In the genomic region with DNA sequence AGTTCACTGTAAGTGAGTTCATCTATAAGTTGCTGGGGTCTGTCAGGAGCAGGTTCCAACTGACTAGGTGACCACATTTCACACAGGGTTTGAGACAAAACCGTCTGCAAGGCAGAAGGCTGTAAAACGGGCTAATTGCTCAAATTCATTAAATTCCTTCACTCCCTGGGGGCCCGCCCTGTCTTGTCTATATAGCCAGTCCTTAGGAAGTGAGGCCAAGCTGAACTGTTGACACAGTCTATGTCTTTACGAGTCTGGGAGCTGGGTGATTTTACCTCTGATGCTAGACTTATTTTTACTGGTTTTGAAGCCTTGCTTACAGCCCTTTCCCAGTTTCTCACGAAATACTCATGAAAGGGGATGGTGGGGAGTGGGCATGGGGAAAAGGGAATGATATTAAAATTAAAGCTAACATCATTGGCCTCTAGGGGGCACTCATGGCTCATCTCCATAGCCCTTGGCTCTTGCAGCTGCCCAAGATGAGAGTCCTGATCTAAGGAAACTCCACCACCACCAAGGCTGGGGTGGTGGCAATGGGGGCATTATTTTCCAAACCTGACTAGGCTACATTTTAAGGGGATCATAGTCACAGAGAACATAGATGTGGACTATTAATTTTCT, we compare ENCODE assay signal across 9 cellular contexts. TPM values are rescaled to one million over a fixed set of nuclear protein-coding genes. Genes with fewer than 3 reads are reported as not detected.
DNase-seq lines count a peak whose midpoint lies in the region; TF ChIP-seq lines count a peak whose summit lies in the region.
"Not testable (repeated sequence)": the region's sequence is repeated elsewhere in the genome, so short reads cannot be mapped to it uniquely, and the experiment has no call there.
"Had no signal": no experiment of that assay in that cellular context is flagged by ENCODE, and none has a peak within 500 bp of the region (broad histone marks: within the 10 kb centered on the region; RNA-seq: fewer than 3 reads in every experiment).

No MANE protein-coding gene starts in this region.

- not testable (repeated sequence) for H3K9me3 ChIP-seq in OCI-LY3 (ENCODE audit: insufficient read depth, low read length); parathyroid adenoma (ENCODE audit: control insufficient read depth, low read length)

- H3K4me1 Mint-ChIP-seq in activated CD4-positive, alpha-beta T cell treated with anti-CD3 and anti-CD28 coated beads, Interleukin-2, amount 10 ng/mL, durations not matched to agents 7 days and 5 days = not testable (repeated sequence)

- not testable (repeated sequence) for H3K36me3 Mint-ChIP-seq in activated CD4-positive, alpha-beta T cell treated with anti-CD3 and anti-CD28 coated beads, Interleukin-2, amount 10 ng/mL, durations not matched to agents 7 days and 5 days (ENCODE audit: low read depth)

- not testable (repeated sequence) for H3K4me3 ChIP-seq in AG09309 (ENCODE audit: control insufficient read depth, low read depth, low read length); GM12865 (ENCODE audit: low read depth, low read length); OCI-LY3 (ENCODE audit: low read length); parathyroid adenoma (ENCODE audit: low read depth, low read length)

- H3K4me2 ChIP-seq in OCI-LY3 (ENCODE audit: low read length) = 0 out of 2 replicates have a peak overlapping the region, but pooled peaks have one; percentile 16
- not testable (repeated sequence) for H3K4me2 ChIP-seq in parathyroid adenoma (ENCODE audit: low read length)

- POLR2A ChIA-PET in activated CD4-positive, alpha-beta T cell treated with anti-CD3 and anti-CD28 coated beads, Interleukin-2, amount 10 ng/mL, durations not matched to agents 7 days and 5 days (lab: Charles Lee) = not testable (repeated sequence)

- H3K4me1 ChIP-seq in OCI-LY3 (ENCODE audit: low read length) = peaks cover 11% of the 10 kb centered on the region
- not testable (repeated sequence) for H3K4me1 ChIP-seq in parathyroid adenoma

- not testable (repeated sequence) for H3K9ac ChIP-seq in OCI-LY3 (ENCODE audit: low read length); parathyroid adenoma

- not testable (repeated sequence) for H2AFZ ChIP-seq in OCI-LY3 (ENCODE audit: low read depth, low read length); parathyroid adenoma

- CTCF ChIA-PET in activated CD4-positive, alpha-beta T cell treated with anti-CD3 and anti-CD28 coated beads, Interleukin-2, amount 10 ng/mL, durations not matched to agents 7 days and 5 days (lab: Charles Lee) = interaction anchor here (0.6 to 1.6 kb wide), 5 partner anchors 9 to 217 kb away, joined by 3 read pairs; a partner anchor contains a TSS

- H3K27ac Mint-ChIP-seq in activated CD4-positive, alpha-beta T cell treated with anti-CD3 and anti-CD28 coated beads, Interleukin-2, amount 10 ng/mL, durations not matched to agents 7 days and 5 days = not testable (repeated sequence)

- H3K36me3 ChIP-seq in OCI-LY3 (replicated peaks; ENCODE audit: low read depth, low read length); parathyroid adenoma (ENCODE audit: control insufficient read depth, insufficient read depth, low read length): not testable (repeated sequence)

- H3K4me3 Mint-ChIP-seq in activated CD4-positive, alpha-beta T cell treated with anti-CD3 and anti-CD28 coated beads, Interleukin-2, amount 10 ng/mL, durations not matched to agents 7 days and 5 days = not testable (repeated sequence)

- DNase-seq in AG09309 (ENCODE audit: low read depth) = not testable (repeated sequence)
- peak; percentile 33 for DNase-seq in GM12865 (ENCODE audit: low read depth)
- peak; percentile 26 for DNase-seq in M059J (ENCODE audit: low read depth)
- peak; percentile 43 for DNase-seq in activated CD4-positive, alpha-beta T cell treated with anti-CD3 and anti-CD28 coated beads, Interleukin-2, amount 10 ng/mL, durations not matched to agents 7 days and 5 days
- DNase-seq in ecto neural progenitor cell (ENCODE audit: low spot score) = peak; percentile 54
- peak; percentile 32 for DNase-seq in inferior parietal cortex (ENCODE audit: extremely low spot score)

- H3K9me3 Mint-ChIP-seq in activated CD4-positive, alpha-beta T cell treated with anti-CD3 and anti-CD28 coated beads, Interleukin-2, amount 10 ng/mL, durations not matched to agents 7 days and 5 days = not testable (repeated sequence)

- peak; percentile 52 for TF ChIP-seq CTCF in AG09309 (IDR thresholded peaks at IDR 0.05; ENCODE audit: control insufficient read depth, insufficient read depth, low read depth, low read length, missing control alignments)
- TF ChIP-seq CTCF in GM12865 (IDR thresholded peaks at IDR 0.05; ENCODE audit: insufficient read depth, low read depth, low read length, missing control alignments) = peak; percentile 45
- TF ChIP-seq CTCF in OCI-LY3 (IDR thresholded peaks at IDR 0.05; ENCODE audit: low read depth, low read length) = peak; percentile 63
- TF ChIP-seq CTCF in parathyroid adenoma (IDR thresholded peaks at IDR 0.05) = peak; percentile 71

- not testable (repeated sequence) for H3K27ac ChIP-seq in OCI-LY3 (ENCODE audit: low read length); parathyroid adenoma

- H3K27me3 Mint-ChIP-seq in activated CD4-positive, alpha-beta T cell treated with anti-CD3 and anti-CD28 coated beads, Interleukin-2, amount 10 ng/mL, durations not matched to agents 7 days and 5 days = not testable (repeated sequence)

- H4K20me1 ChIP-seq in OCI-LY3 (ENCODE audit: insufficient read depth, low read length) = not testable (repeated sequence)

- not testable (repeated sequence) for H3K79me2 ChIP-seq in OCI-LY3 (ENCODE audit: low read length); parathyroid adenoma

- not testable (repeated sequence) for H3K27me3 ChIP-seq in OCI-LY3 (ENCODE audit: low read depth, low read length); parathyroid adenoma (ENCODE audit: control insufficient read depth, insufficient read depth, low read length)

RNA-seq across cellular contexts. Expression of a gene that starts 37.8 kb away (rescaled TPM):
- not detected in 2 replicates for total RNA-seq in M059J (2014; rRNA removed; shearing (Covaris generic))
- total RNA-seq in activated CD4-positive, alpha-beta T cell treated with anti-CD3 and anti-CD28 coated beads, Interleukin-2, amount 10 ng/mL, durations not matched to agents 7 days and 5 days = not detected
- total RNA-seq: CD4-positive, alpha-beta memory T cell had no signal

RNA-seq across cellular contexts. Expression of a gene that starts 57.1 kb away (rescaled TPM):
- 75.0 and 149 TPM in 2 replicates for total RNA-seq in M059J (2014; rRNA removed; shearing (Covaris generic))
- 10 to 100 TPM; 33.6 to 39.5 TPM for total RNA-seq in activated CD4-positive, alpha-beta T cell treated with anti-CD3 and anti-CD28 coated beads, Interleukin-2, amount 10 ng/mL, durations not matched to agents 7 days and 5 days
